Comparison of ENCODE assay signal across 1 cellular context in genomic region chr11:1691027-1691877, GRCh38.
TF ChIP-seq lines count a peak whose summit lies in the region.

No MANE protein-coding gene starts in this region.

TF ChIP-seq in HepG2, 621 proteins besides CTCF, POLR2A, EP300 and RAD21 (continued from another document and continues in another):
- TF ChIP-seq DNMT3B (CRISPR knock-in tag; conservative IDR thresholded peaks at IDR 0.05) = no peak
- TF ChIP-seq THAP9 (CRISPR knock-in tag; IDR thresholded peaks at IDR 0.05; ENCODE audit: borderline replicate concordance) = peak; percentile 16; the same call in 1 of the 2 replicates
- TF ChIP-seq ZNF225 (CRISPR knock-in tag; IDR thresholded peaks at IDR 0.05) = peak; percentile 71
- TF ChIP-seq PRDM4 (CRISPR knock-in tag; IDR thresholded peaks at IDR 0.05; ENCODE audit: borderline replicate concordance) = peak; percentile 41; the same call in 1 of the 2 replicates
- no peak for TF ChIP-seq CCDC6 (CRISPR knock-in tag; IDR thresholded peaks at IDR 0.05)
- TF ChIP-seq KAT7 (CRISPR knock-in tag; IDR thresholded peaks at IDR 0.05; ENCODE audit: borderline replicate concordance) = peak; percentile 57; the same call in 1 of the 2 replicates
- no peak; the same call in 1 of the 2 replicates for TF ChIP-seq AKNA (CRISPR knock-in tag; IDR thresholded peaks at IDR 0.05; ENCODE audit: borderline replicate concordance)
- no peak for TF ChIP-seq NR3C1 (CRISPR knock-in tag; IDR thresholded peaks at IDR 0.05)
- no peak for TF ChIP-seq MBNL3 (CRISPR knock-in tag; conservative IDR thresholded peaks at IDR 0.05)
- TF ChIP-seq HOXA5 (CRISPR knock-in tag; IDR thresholded peaks at IDR 0.05) = no peak; the same call in none of the 2 replicates
- peak; percentile 93 for TF ChIP-seq ATF2 (CRISPR knock-in tag; IDR thresholded peaks at IDR 0.05)
- no peak for TF ChIP-seq PBX2 (CRISPR knock-in tag; IDR thresholded peaks at IDR 0.05)
- no peak for TF ChIP-seq GTF3A (CRISPR knock-in tag; conservative IDR thresholded peaks at IDR 0.05)
- TF ChIP-seq ZNF292 (CRISPR knock-in tag; IDR thresholded peaks at IDR 0.05; ENCODE audit: borderline replicate concordance, low read depth) = no peak
- peak; percentile 98 for TF ChIP-seq GATAD2A (CRISPR knock-in tag; IDR thresholded peaks at IDR 0.05)
- 0 out of 2 replicates have a peak, but pooled peaks have one; percentile 26 for TF ChIP-seq ZNF598 (CRISPR knock-in tag; IDR thresholded peaks at IDR 0.05; ENCODE audit: borderline replicate concordance)
- TF ChIP-seq PREB (CRISPR knock-in tag; IDR thresholded peaks at IDR 0.05) = no peak
- TF ChIP-seq MNT (IDR thresholded peaks at IDR 0.05) = peak; percentile 50; the same call in 1 of the 2 replicates
- TF ChIP-seq BRD4 (CRISPR knock-in tag; IDR thresholded peaks at IDR 0.05) = peak; percentile 98
- no peak for TF ChIP-seq GTF2F1 (IDR thresholded peaks at IDR 0.05; ENCODE audit: low read length)
- TF ChIP-seq HDAC6 (IDR thresholded peaks at IDR 0.05; ENCODE audit: low read depth, low read length) = no peak
- TF ChIP-seq ZNF605 (CRISPR knock-in tag; IDR thresholded peaks at IDR 0.05) = peak; percentile 67
- TF ChIP-seq NFAT5 (CRISPR knock-in tag; IDR thresholded peaks at IDR 0.05) = no peak
- peak; percentile 100 for TF ChIP-seq NCOA2 (CRISPR knock-in tag; IDR thresholded peaks at IDR 0.05)
- peak; percentile 23; the same call in 1 of the 2 replicates for TF ChIP-seq ZNF367 (CRISPR knock-in tag; IDR thresholded peaks at IDR 0.05; ENCODE audit: borderline replicate concordance)
- TF ChIP-seq MED1 (CRISPR knock-in tag; IDR thresholded peaks at IDR 0.05) = peak; percentile 100
- peak; percentile 48; the same call in 1 of the 2 replicates for TF ChIP-seq TMF1 (CRISPR knock-in tag; IDR thresholded peaks at IDR 0.05; ENCODE audit: low read depth)
- TF ChIP-seq SSRP1 (CRISPR knock-in tag; IDR thresholded peaks at IDR 0.05) = no peak; the same call in 1 of the 2 replicates
- no peak; the same call in 1 of the 2 replicates for TF ChIP-seq ZFP37 (CRISPR knock-in tag; IDR thresholded peaks at IDR 0.05; ENCODE audit: borderline replicate concordance)
- no peak for TF ChIP-seq SRSF9 (IDR thresholded peaks at IDR 0.05; ENCODE audit: borderline replicate concordance, insufficient read depth, low read depth, low read length, poor library complexity, severe bottlenecking)
- peak; percentile 89; the same call in 1 of the 2 replicates for TF ChIP-seq SNAPC2 (CRISPR knock-in tag; IDR thresholded peaks at IDR 0.05)
- TF ChIP-seq TARDBP (CRISPR knock-in tag; IDR thresholded peaks at IDR 0.05) = peak; percentile 96
- no peak for TF ChIP-seq ZKSCAN5 (CRISPR knock-in tag; IDR thresholded peaks at IDR 0.05)
- peak; percentile 70 for TF ChIP-seq TP53 (CRISPR knock-in tag; conservative IDR thresholded peaks at IDR 0.05)
- peak; percentile 70; the same call in 1 of the 2 replicates for TF ChIP-seq ZMYM2 (CRISPR knock-in tag; IDR thresholded peaks at IDR 0.05)
- peak; percentile 90 for TF ChIP-seq RXRA (CRISPR knock-in tag; IDR thresholded peaks at IDR 0.05)
- TF ChIP-seq ZNF235 (CRISPR knock-in tag; IDR thresholded peaks at IDR 0.05; ENCODE audit: borderline replicate concordance) = 0 out of 2 replicates have a peak, but pooled peaks have one; percentile 55
- no peak for TF ChIP-seq DDIT3 (CRISPR knock-in tag; IDR thresholded peaks at IDR 0.05)
